In genomic region chr1:101193733-101194169, GRCh38 we compare ENCODE assay signal across 18 cellular contexts. TPM values are rescaled to one million over a fixed set of nuclear protein-coding genes. Genes with fewer than 3 reads are reported as not detected.
DNase-seq lines count a peak whose midpoint lies in the region; ATAC-seq and TF ChIP-seq lines count a peak whose summit lies in the region.
"Had no signal": no experiment of that assay in that cellular context is flagged by ENCODE, and none has a peak within 500 bp of the region (broad histone marks: within the 10 kb centered on the region; RNA-seq: fewer than 3 reads in every experiment).

No MANE protein-coding gene starts in this region.

- no peaks in the 10 kb centered on the region for H3K9me3 ChIP-seq in mesenchymal stem cell (ENCODE audit: control insufficient read depth, low read length)
- H3K9me3 ChIP-seq: body of pancreas, colonic mucosa, HAP-1, sigmoid colon had no signal

- H4K91ac ChIP-seq in mesenchymal stem cell (ENCODE audit: low read length), result no peak overlapping the region

- peak overlapping the region; percentile 61 for H2AK5ac ChIP-seq in mesenchymal stem cell (ENCODE audit: low read length, severe bottlenecking)

- no peak overlapping the region for H3K23ac ChIP-seq in mesenchymal stem cell (ENCODE audit: low read length in 2 of 2)

- H3K9ac ChIP-seq in mesenchymal stem cell (ENCODE audit: low read length), result no peak overlapping the region

- H3K79me1 ChIP-seq in mesenchymal stem cell (replicated peaks; ENCODE audit: low read length, poor library complexity, severe bottlenecking), result no peaks in the 10 kb centered on the region

- no peak overlapping the region for H3K4me2 ChIP-seq in mesenchymal stem cell (ENCODE audit: low read length, poor library complexity, severe bottlenecking)

- DNase-seq in NOMO-1 treated with DMSO at 0.1 percent for 48 hours (lab: John Stamatoyannopoulos, UW; ENCODE audit: unreplicated experiment), result peak; percentile 13
- DNase-seq in NOMO-1 treated with dmso at 0.1 percent for 144 hours (lab: John Stamatoyannopoulos, UW; ENCODE audit: unreplicated experiment), result no peak
- peak; percentile 72 for DNase-seq in epithelial cell of esophagus (ENCODE audit: low read depth)
- DNase-seq in mesenchymal stem cell, result no peak
- DNase-seq in SK-N-DZ (ENCODE audit: low spot score), result no peak
- DNase-seq: body of pancreas, colonic mucosa, DMS79 treated with DMSO at 0.1 percent for 48 hours, hippocampal formation, NCI-H1694 treated with DMSO at 0.1 percent for 48 hours, sigmoid colon, SJCRH30, substantia nigra, T-helper 2 cell had no signal

- ATAC-seq in GM21825 (IDR thresholded peaks at IDR 0.05; ENCODE audit: unreplicated experiment) (no peak), HG03439 (IDR thresholded peaks at IDR 0.05; ENCODE audit: unreplicated experiment) (no peak)
- ATAC-seq: body of pancreas had no signal

- WGBS in mesenchymal stem cell, result 91% methylated on average over 4 of the region's 4 CpGs

- H3K27ac ChIP-seq in mesenchymal stem cell (ENCODE audit: low read length, poor library complexity, severe bottlenecking), result no peak overlapping the region
- H3K27ac ChIP-seq: body of pancreas, colonic mucosa, sigmoid colon, SJCRH30 had no signal

- no peak for TF ChIP-seq RAD21 in Ishikawa (IDR thresholded peaks at IDR 0.05; ENCODE audit: low read depth)

- no peak overlapping the region for H3K4ac ChIP-seq in mesenchymal stem cell (ENCODE audit: low read depth in 1 of 2, low read length in 2 of 2)

- H3K27me3 ChIP-seq in mesenchymal stem cell (ENCODE audit: control insufficient read depth in 1 of 2, insufficient read depth in 1 of 2, low read length in 2 of 2), result no peaks in the 10 kb centered on the region
- H3K27me3 ChIP-seq: body of pancreas, colonic mucosa, sigmoid colon, SJCRH30 had no signal

- no peak overlapping the region for H4K8ac ChIP-seq in mesenchymal stem cell (ENCODE audit: low read length)

- TF ChIP-seq CTCF in epithelial cell of esophagus (IDR thresholded peaks at IDR 0.05; ENCODE audit: insufficient read depth, low read depth, low read length, missing control alignments), result no peak

- no peak for TF ChIP-seq EP300 in Ishikawa (IDR thresholded peaks at IDR 0.05; ENCODE audit: borderline replicate concordance)

- peaks cover 4% of the 10 kb centered on the region for H3K4me1 ChIP-seq in mesenchymal stem cell (ENCODE audit: control insufficient read depth, insufficient read depth, low read depth, low read length)
- H3K4me1 ChIP-seq: body of pancreas, colonic mucosa, HAP-1, sigmoid colon, SJCRH30 had no signal

- no peak overlapping the region for H2BK12ac ChIP-seq in mesenchymal stem cell (ENCODE audit: low read length in 2 of 2)

- no peak overlapping the region for H2BK120ac ChIP-seq in mesenchymal stem cell (ENCODE audit: low read depth, low read length)

- H2AFZ ChIP-seq in mesenchymal stem cell (ENCODE audit: low read depth, low read length), result no peak overlapping the region

- H3K4me3 ChIP-seq in epithelial cell of esophagus (ENCODE audit: low read length), result no peak overlapping the region
- H3K4me3 ChIP-seq in mesenchymal stem cell (ENCODE audit: insufficient read depth in 1 of 2, low read depth in 1 of 2, low read length in 2 of 2), result no peak overlapping the region
- H3K4me3 ChIP-seq: body of pancreas, colonic mucosa, HAP-1, sigmoid colon, SJCRH30 had no signal

- no peak overlapping the region for H2BK5ac ChIP-seq in mesenchymal stem cell (ENCODE audit: low read depth, low read length, poor library complexity, severe bottlenecking)

- no peaks in the 10 kb centered on the region for H3K36me3 ChIP-seq in mesenchymal stem cell (ENCODE audit: control insufficient read depth in 1 of 2, insufficient read depth in 2 of 2, low read depth in 1 of 2, low read length in 2 of 2)
- H3K36me3 ChIP-seq: colonic mucosa, HAP-1, sigmoid colon, SJCRH30 had no signal

- H3K14ac ChIP-seq in mesenchymal stem cell (ENCODE audit: low read length in 2 of 2), result no peak overlapping the region

- no peak overlapping the region for H3K18ac ChIP-seq in mesenchymal stem cell (ENCODE audit: low read depth in 1 of 2, low read length in 2 of 2)

- no peak overlapping the region for H2BK15ac ChIP-seq in mesenchymal stem cell (ENCODE audit: low read depth, poor library complexity, severe bottlenecking)

TF ChIP-seq in Ishikawa, 13 proteins besides CTCF, POLR2A, EP300 and RAD21:
- no peak for TF ChIP-seq REST (IDR thresholded peaks at IDR 0.05; ENCODE audit: low read depth)
- TF ChIP-seq CEBPB (IDR thresholded peaks at IDR 0.05), result peak; percentile 85
TF ChIP-seq in Ishikawa: peak in this region for 1.

RNA-seq across cellular contexts. Expression of gene S1PR1, which starts 43.1 kb away (rescaled TPM):
- 3.3 TPM for polyA plus RNA-seq in mesenchymal stem cell (2013, experiment 1 of 2)
- polyA plus RNA-seq in mesenchymal stem cell (2013, experiment 2 of 2), result 3.9 TPM
- not detected in 2 replicates for polyA plus RNA-seq in SK-N-DZ (2014; cell fraction: cytosol; rRNA removed)
- polyA plus RNA-seq in SK-N-DZ (2014; cell fraction: nucleus; rRNA removed), result 0.16 and 0.17 TPM in 2 replicates

Comparison
In these comparisons a context has a peak if more than half of its experiments do, and no peak if none do; other contexts are left out.
1. DNase-seq: peak in NOMO-1 treated with DMSO at 0.1 percent for 48 hours (single experiment) and epithelial cell of esophagus (single experiment); none in NOMO-1 treated with dmso at 0.1 percent for 144 hours (single experiment), mesenchymal stem cell (single experiment) and SK-N-DZ (single experiment).